In the genomic region with DNA sequence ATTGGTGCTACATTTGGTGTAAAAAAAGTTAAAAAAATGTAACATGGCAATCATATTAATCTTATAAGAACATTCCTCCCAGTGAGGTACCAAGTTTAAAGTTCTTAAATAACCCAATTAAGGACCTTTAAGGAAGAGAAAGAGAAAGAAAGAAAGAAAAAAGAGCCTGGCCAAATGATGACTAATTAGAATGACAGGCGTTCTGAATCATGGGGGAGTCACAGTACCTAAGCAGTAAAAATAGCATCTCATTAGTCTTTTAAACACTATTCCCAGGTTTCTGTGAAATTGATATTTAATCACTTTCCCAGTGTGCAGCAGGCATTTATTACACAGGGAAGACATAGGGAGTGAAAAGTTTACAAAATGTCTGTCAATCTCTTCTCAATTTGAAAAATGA, we compare ENCODE assay signal across 23 cellular contexts.
DNase-seq lines count a peak whose midpoint lies in the region; ATAC-seq and TF ChIP-seq lines count a peak whose summit lies in the region.
"Had no signal": no experiment of that assay in that cellular context is flagged by ENCODE, and none has a peak within 500 bp of the region (broad histone marks: within the 10 kb centered on the region; RNA-seq: fewer than 3 reads in every experiment).

No MANE protein-coding gene starts in this region.

- peaks cover 0 to 8% of the 10 kb centered on the region in 2 experiments; a peak in 2 of 4 replicates for H3K4me1 ChIP-seq in HCT116 (ENCODE audit: control insufficient read depth in 1 of 2, insufficient read depth in 2 of 2, low read length in 2 of 2)
- H3K4me1 ChIP-seq: colonic mucosa, lower lobe of right lung, parathyroid adenoma, sigmoid colon had no signal

- H3K4me2 ChIP-seq in HCT116 (ENCODE audit: low read length), result peak overlapping the region; percentile 18; the same call in 1 of the 2 replicates

- H3K4me3 ChIP-seq in HCT116 (replicated peaks in 1 of 2; ENCODE audit: low read depth in 1 of 2, low read length in 2 of 2), result no peak overlapping the region
- H3K4me3 ChIP-seq in epithelial cell of esophagus (ENCODE audit: low read length), result no peak overlapping the region
- no peak overlapping the region for H3K4me3 ChIP-seq in skeletal muscle cell (ENCODE audit: low read depth, low read length)
- H3K4me3 ChIP-seq: colonic mucosa, lower lobe of right lung, mucosa of descending colon, sigmoid colon had no signal

- H3K9ac ChIP-seq in HCT116 (ENCODE audit: low read length), result no peak overlapping the region
- H3K9ac ChIP-seq: parathyroid adenoma had no signal

- H3K9me2 ChIP-seq in HCT116 (ENCODE audit: insufficient read depth), result no peaks in the 10 kb centered on the region

- no peak for TF ChIP-seq POLR2A in HCT116 (IDR thresholded peaks at IDR 0.05; ENCODE audit: borderline replicate concordance, extremely low read depth, insufficient read depth, insufficient read length)

- H3K9me3 ChIP-seq in HCT116 (ENCODE audit: control insufficient read depth in 1 of 2, insufficient read depth in 1 of 2, low read depth in 1 of 2, low read length in 2 of 2), result no peaks in the 10 kb centered on the region
- H3K9me3 ChIP-seq: colonic mucosa, lower lobe of right lung, mucosa of descending colon, sigmoid colon had no signal

- TF ChIP-seq CTCF in HCT116 (IDR thresholded peaks at IDR 0.05 in 2 of 3, conservative IDR thresholded peaks at IDR 0.05 in 1 of 3; ENCODE audit: borderline replicate concordance in 1 of 3, insufficient read depth in 1 of 3, low read depth in 2 of 3, low read length in 2 of 3) (no peak), epithelial cell of esophagus (IDR thresholded peaks at IDR 0.05; ENCODE audit: insufficient read depth, low read depth, low read length, missing control alignments) (no peak)

- no peak for TF ChIP-seq RAD21 in HCT116 (IDR thresholded peaks at IDR 0.05; ENCODE audit: low read depth)

- ATAC-seq in HCT116 (no peak), GM21825 (IDR thresholded peaks at IDR 0.05; ENCODE audit: unreplicated experiment) (no peak), GM21786 (IDR thresholded peaks at IDR 0.05; ENCODE audit: unreplicated experiment) (no peak)
- ATAC-seq: activated CD8-positive, alpha-beta T cell treated with anti-CD3 and anti-CD28 coated beads, Interleukin-2, amount 10 ng/mL, durations not matched to agents 7 days and 5 days; lower lobe of right lung; mucosa of descending colon had no signal

- no peaks in the 10 kb centered on the region for H3K79me2 ChIP-seq in HCT116 (ENCODE audit: insufficient read depth, low read length)
- H3K79me2 ChIP-seq: parathyroid adenoma had no signal

- H3K27me3 ChIP-seq in HCT116 (ENCODE audit: insufficient read depth, low read length), result no peaks in the 10 kb centered on the region
- H3K27me3 ChIP-seq: colonic mucosa, sigmoid colon had no signal

- RAD21 ChIA-PET in HCT116 (lab: Charles Lee; ENCODE audit: low non-redundant PET in 1 of 2, low total read pairs in 2 of 2, uncharacterized antibody in 2 of 2, unreplicated experiment in 2 of 2), result no interaction called here

- H3K27ac ChIP-seq in HCT116 (ENCODE audit: low read depth, low read length), result no peak overlapping the region
- H3K27ac ChIP-seq: colonic mucosa, lower lobe of right lung, parathyroid adenoma, sigmoid colon had no signal

- BruUV-seq in HCT116 (replicated peaks; lab: Mats Ljungman, UMichigan), result no TSS peak

- POLR2A ChIA-PET in HCT116 (lab: Charles Lee), result no interaction called here

- H3K36me3 ChIP-seq in HCT116 (ENCODE audit: control insufficient read depth in 1 of 2, insufficient read depth in 2 of 2, low read length in 2 of 2), result no peaks in the 10 kb centered on the region
- H3K36me3 ChIP-seq: colonic mucosa, lower lobe of right lung, sigmoid colon had no signal

- intact Hi-C loops in HCT116 (cut with micrococcal nuclease), result no loop called here

- peak overlapping the region; percentile 5 for H2AFZ ChIP-seq in HCT116 (ENCODE audit: low read depth, low read length, poor library complexity, severe bottlenecking)
- H2AFZ ChIP-seq: parathyroid adenoma had no signal

- CTCF ChIA-PET in HCT116 (lab: Charles Lee), result no interaction called here

- no peak for DNase-seq in HCT116 (ENCODE audit: low read depth, low spot score)
- DNase-seq in OCI-M1 (lab: John Stamatoyannopoulos, UW), result peak; percentile 25
- peak; percentile 36 for DNase-seq in epithelial cell of esophagus (ENCODE audit: low read depth)
- DNase-seq in skeletal muscle cell (ENCODE audit: low read depth), result peak; percentile 7
- no peak for DNase-seq in hippocampal formation (lab: John Stamatoyannopoulos, UW)
- DNase-seq: activated CD4-positive, alpha-beta T cell treated with anti-CD3 and anti-CD28 coated beads for 1 hour; activated CD8-positive, alpha-beta T cell treated with anti-CD3 and anti-CD28 coated beads, Interleukin-2, amount 10 ng/mL, durations not matched to agents 7 days and 5 days; activated gamma-delta T cell treated with Interleukin-2 at 50 U/mL for 16 hours; CD4-positive, alpha-beta T cell; colonic mucosa; GF-D8; kidney; lower lobe of right lung; mucosa of descending colon; NCI-H1092 treated with DMSO at 0.1 percent for 48 hours; NCI-H1930; NCI-H2227 treated with DMSO at 0.1 percent for 48 hours; nephron progenitor cell; SHP77 treated with DMSO at 0.1 percent for 48 hours; sigmoid colon had no signal

- no peaks in the 10 kb centered on the region for H4K20me1 ChIP-seq in HCT116 (ENCODE audit: insufficient read depth)

TF ChIP-seq in HCT116, 20 proteins besides CTCF, POLR2A, EP300 and RAD21:
- TF ChIP-seq CEBPB (IDR thresholded peaks at IDR 0.05; ENCODE audit: low read depth), result no peak
- no peak for TF ChIP-seq POLR2AphosphoS5 (IDR thresholded peaks at IDR 0.05; ENCODE audit: low read depth, low read length)
- peak; percentile 60 for TF ChIP-seq FOSL1 (IDR thresholded peaks at IDR 0.05; ENCODE audit: low read depth)

Comparison
In these comparisons a context has a peak if more than half of its experiments do, and no peak if none do; other contexts are left out.
1. DNase-seq: peak in OCI-M1 (single experiment), epithelial cell of esophagus (single experiment) and skeletal muscle cell (single experiment); none in HCT116 (single experiment) and hippocampal formation (0 of 2).